In genomic region chr6:120854583-120854982, GRCh38 we compare ENCODE assay signal across 3 cellular contexts.
TF ChIP-seq lines count a peak whose summit lies in the region.

No MANE protein-coding gene starts in this region.

TF ChIP-seq in HepG2, 621 proteins besides CTCF, POLR2A, EP300 and RAD21 (continued from another document):
- TF ChIP-seq NAIF1 (CRISPR knock-in tag; IDR thresholded peaks at IDR 0.05; ENCODE audit: borderline replicate concordance) (no peak), GFI1 (CRISPR knock-in tag; IDR thresholded peaks at IDR 0.05; ENCODE audit: borderline replicate concordance) (no peak), MIER3 (CRISPR knock-in tag; IDR thresholded peaks at IDR 0.05; ENCODE audit: borderline replicate concordance) (no peak)
- TF ChIP-seq, protein P1, sequence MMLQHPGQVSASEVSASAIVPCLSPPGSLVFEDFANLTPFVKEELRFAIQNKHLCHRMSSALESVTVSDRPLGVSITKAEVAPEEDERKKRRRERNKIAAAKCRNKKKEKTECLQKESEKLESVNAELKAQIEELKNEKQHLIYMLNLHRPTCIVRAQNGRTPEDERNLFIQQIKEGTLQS (CRISPR knock-in tag; IDR thresholded peaks at IDR 0.05), result no peak

TF ChIP-seq in HEK293, 187 proteins besides CTCF, POLR2A, EP300 and RAD21:
- TF ChIP-seq, protein P2, sequence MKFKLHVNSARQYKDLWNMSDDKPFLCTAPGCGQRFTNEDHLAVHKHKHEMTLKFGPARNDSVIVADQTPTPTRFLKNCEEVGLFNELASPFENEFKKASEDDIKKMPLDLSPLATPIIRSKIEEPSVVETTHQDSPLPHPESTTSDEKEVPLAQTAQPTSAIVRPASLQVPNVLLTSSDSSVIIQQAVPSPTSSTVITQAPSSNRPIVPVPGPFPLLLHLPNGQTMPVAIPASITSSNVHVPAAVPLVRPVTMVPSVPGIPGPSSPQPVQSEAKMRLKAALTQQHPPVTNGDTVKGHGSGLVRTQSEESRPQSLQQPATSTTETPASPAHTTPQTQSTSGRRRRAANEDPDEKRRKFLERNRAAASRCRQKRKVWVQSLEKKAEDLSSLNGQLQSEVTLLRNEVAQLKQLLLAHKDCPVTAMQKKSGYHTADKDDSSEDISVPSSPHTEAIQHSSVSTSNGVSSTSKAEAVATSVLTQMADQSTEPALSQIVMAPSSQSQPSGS (tag by site-specific recombination; IDR thresholded peaks at IDR 0.05; ENCODE audit: low read depth), result peak; percentile 60; the same call in 1 of the 2 replicates
- TF ChIP-seq ZNF664 (tag by site-specific recombination; IDR thresholded peaks at IDR 0.05), result no peak
TF ChIP-seq in HEK293: peak in this region for 1.

TF ChIP-seq in GM12878, 131 proteins besides CTCF, POLR2A, EP300 and RAD21 (continued from another document):
- TF ChIP-seq, protein P3, sequence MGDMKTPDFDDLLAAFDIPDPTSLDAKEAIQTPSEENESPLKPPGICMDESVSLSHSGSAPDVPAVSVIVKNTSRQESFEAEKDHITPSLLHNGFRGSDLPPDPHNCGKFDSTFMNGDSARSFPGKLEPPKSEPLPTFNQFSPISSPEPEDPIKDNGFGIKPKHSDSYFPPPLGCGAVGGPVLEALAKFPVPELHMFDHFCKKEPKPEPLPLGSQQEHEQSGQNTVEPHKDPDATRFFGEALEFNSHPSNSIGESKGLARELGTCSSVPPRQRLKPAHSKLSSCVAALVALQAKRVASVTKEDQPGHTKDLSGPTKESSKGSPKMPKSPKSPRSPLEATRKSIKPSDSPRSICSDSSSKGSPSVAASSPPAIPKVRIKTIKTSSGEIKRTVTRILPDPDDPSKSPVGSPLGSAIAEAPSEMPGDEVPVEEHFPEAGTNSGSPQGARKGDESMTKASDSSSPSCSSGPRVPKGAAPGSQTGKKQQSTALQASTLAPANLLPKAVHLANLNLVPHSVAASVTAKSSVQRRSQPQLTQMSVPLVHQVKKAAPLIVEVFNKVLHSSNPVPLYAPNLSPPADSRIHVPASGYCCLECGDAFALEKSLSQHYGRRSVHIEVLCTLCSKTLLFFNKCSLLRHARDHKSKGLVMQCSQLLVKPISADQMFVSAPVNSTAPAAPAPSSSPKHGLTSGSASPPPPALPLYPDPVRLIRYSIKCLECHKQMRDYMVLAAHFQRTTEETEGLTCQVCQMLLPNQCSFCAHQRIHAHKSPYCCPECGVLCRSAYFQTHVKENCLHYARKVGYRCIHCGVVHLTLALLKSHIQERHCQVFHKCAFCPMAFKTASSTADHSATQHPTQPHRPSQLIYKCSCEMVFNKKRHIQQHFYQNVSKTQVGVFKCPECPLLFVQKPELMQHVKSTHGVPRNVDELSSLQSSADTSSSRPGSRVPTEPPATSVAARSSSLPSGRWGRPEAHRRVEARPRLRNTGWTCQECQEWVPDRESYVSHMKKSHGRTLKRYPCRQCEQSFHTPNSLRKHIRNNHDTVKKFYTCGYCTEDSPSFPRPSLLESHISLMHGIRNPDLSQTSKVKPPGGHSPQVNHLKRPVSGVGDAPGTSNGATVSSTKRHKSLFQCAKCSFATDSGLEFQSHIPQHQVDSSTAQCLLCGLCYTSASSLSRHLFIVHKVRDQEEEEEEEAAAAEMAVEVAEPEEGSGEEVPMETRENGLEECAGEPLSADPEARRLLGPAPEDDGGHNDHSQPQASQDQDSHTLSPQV (IDR thresholded peaks at IDR 0.05), result no peak
- 0 out of 2 replicates have a peak, but pooled peaks have one; percentile 17 for TF ChIP-seq ATF7 (IDR thresholded peaks at IDR 0.05; ENCODE audit: low read depth)
